1 cellular context compared by ENCODE assay signal in the genomic region with DNA sequence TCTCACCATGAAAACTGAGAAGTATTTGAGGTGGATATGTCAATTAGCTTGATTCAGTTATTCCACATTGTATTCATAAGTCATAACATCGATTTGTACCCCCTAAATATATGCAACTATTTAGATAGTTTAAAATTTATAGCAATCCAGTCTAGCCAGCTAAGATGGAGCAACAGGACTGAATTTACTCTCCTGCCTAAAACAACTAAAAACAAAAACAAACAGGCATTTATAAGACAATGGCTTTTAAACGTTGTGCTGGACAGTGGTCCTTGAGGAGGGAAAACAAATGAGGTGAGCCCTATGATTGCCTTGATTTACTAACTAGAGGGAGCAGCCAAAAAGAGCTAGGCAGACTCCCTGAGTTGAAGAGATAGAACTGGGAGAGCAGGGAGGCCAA.
TF ChIP-seq lines count a peak whose summit lies in the region.

No MANE protein-coding gene starts in this region.

TF ChIP-seq in H1, 55 proteins besides CTCF, POLR2A, EP300 and RAD21:
- TF ChIP-seq EGR1 (IDR thresholded peaks at IDR 0.05; ENCODE audit: borderline replicate concordance, low read depth, low read length) (no peak), HDAC2 (IDR thresholded peaks at IDR 0.05; ENCODE audit: borderline replicate concordance in 1 of 2, low read depth in 2 of 2, low read length in 2 of 2) (no peak), KDM4A (IDR thresholded peaks at IDR 0.05; ENCODE audit: low read depth, low read length, severe bottlenecking) (no peak), SAP30 (IDR thresholded peaks at IDR 0.05; ENCODE audit: insufficient read depth, insufficient replicate concordance, low read length) (no peak), SIRT6 (IDR thresholded peaks at IDR 0.05; ENCODE audit: low read length) (no peak), BRCA1 (IDR thresholded peaks at IDR 0.05; ENCODE audit: low read depth, low read length) (no peak), RNF2 (IDR thresholded peaks at IDR 0.05; ENCODE audit: borderline replicate concordance, low read depth, low read length, missing control alignments, poor library complexity, severe bottlenecking) (no peak), SP2 (IDR thresholded peaks at IDR 0.05; ENCODE audit: low read length) (no peak), SRF (IDR thresholded peaks at IDR 0.05; ENCODE audit: low read depth, low read length) (no peak)
